20 cellular contexts compared by ENCODE assay signal in the genomic region with DNA sequence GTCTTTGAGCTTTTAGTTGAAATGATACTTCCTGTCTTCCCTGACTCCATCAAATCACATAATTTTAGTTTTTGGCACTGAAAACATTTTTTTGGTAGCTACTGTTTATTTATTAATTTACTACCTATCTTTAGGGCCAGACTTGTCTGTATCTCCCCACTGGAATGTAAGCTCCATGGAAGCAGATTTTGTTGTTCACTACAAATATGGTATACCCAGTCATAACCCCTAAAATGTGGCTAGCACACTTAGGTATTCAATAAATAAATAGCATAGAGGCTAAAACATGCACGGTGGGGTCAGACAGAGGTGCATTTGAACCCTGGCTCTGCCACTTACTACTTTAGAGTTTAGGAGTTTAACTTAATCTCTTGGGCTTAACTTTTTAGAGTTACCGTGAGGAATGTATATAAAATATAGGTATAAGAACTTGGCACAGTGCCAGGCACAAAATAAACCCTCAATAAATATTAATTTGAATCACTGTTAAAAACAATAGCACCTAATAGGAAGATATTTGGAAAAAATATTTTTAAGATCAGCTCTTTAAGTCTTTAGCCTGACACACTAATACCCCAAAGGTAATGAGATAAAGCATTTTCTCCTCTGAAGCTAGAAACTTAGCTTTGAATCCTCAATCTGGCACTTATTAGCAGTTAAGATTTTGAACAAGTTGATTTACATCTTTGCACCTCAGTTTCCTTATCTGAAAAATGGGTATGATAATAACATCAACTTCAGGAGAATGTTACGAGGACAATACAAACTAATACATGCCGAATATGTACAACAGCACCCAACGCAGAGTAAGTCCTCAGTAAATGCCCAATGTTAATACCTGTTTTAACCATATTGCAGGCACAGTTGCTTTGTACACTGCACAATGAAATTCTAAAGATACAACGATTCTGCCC. TPM values are rescaled to one million over a fixed set of nuclear protein-coding genes. Genes with fewer than 3 reads are reported as not detected.
DNase-seq lines count a peak whose midpoint lies in the region; ATAC-seq, FAIRE-seq and TF ChIP-seq lines count a peak whose summit lies in the region.
"Had no signal": no experiment of that assay in that cellular context is flagged by ENCODE, and none has a peak within 500 bp of the region (broad histone marks: within the 10 kb centered on the region; RNA-seq: fewer than 3 reads in every experiment).

No MANE protein-coding gene starts in this region.

- no peaks in the 10 kb centered on the region for H3K9me2 ChIP-seq in SK-N-SH

- H2AFZ ChIP-seq in SK-N-SH (ENCODE audit: low read depth) (no peak overlapping the region), IMR-90 (replicated peaks; ENCODE audit: low read length, poor library complexity) (no peak overlapping the region), GM12878 (ENCODE audit: control insufficient read depth, low read depth, low read length) (no peak overlapping the region), mesenchymal stem cell (ENCODE audit: low read depth, low read length) (no peak overlapping the region)

- TF ChIP-seq RAD21 in SK-N-SH (IDR thresholded peaks at IDR 0.05; ENCODE audit: low read length) = no peak
- no peak for TF ChIP-seq RAD21 in IMR-90 (IDR thresholded peaks at IDR 0.05; ENCODE audit: low read length)
- no peak for TF ChIP-seq RAD21 in GM12878 (IDR thresholded peaks at IDR 0.05; ENCODE audit: insufficient read depth, low read depth, low read length)

- H3K4ac ChIP-seq in IMR-90 (ENCODE audit: low read depth, low read length) = peak overlapping the region; percentile 4; the same call in 1 of the 2 replicates
- no peak overlapping the region for H3K4ac ChIP-seq in mesenchymal stem cell (ENCODE audit: low read depth in 1 of 2, low read length in 2 of 2)

- TF ChIP-seq CTCF in SK-N-SH (IDR thresholded peaks at IDR 0.05) (no peak), IMR-90 (conservative IDR thresholded peaks at IDR 0.05; ENCODE audit: low read depth, low read length) (no peak), GM12878 (IDR thresholded peaks at IDR 0.05 in 2 of 3, conservative IDR thresholded peaks at IDR 0.05 in 1 of 3; ENCODE audit: control insufficient read depth in 2 of 3, extremely low read depth in 1 of 3, insufficient read depth in 1 of 3, low read depth in 3 of 3, low read length in 3 of 3) (no peak), tibial artery (IDR thresholded peaks at IDR 0.05) (no peak)

- H2BK120ac ChIP-seq in IMR-90 (ENCODE audit: low read depth, low read length) (peak overlapping the region; percentile 30), mesenchymal stem cell (ENCODE audit: low read depth, low read length) (no peak overlapping the region)

- H4K91ac ChIP-seq in IMR-90 (ENCODE audit: insufficient read depth, low read depth, low read length) (peak overlapping the region; percentile 5; the same call in 1 of the 2 replicates), mesenchymal stem cell (ENCODE audit: low read length) (no peak overlapping the region)

- peak overlapping the region; percentile 80; the same call in 1 of the 2 replicates for H4K5ac ChIP-seq in IMR-90 (ENCODE audit: low read depth, low read length)

- peak overlapping the region; percentile 50 to 54; a peak in 3 of 4 replicates for H3K27ac ChIP-seq in SK-N-SH (ENCODE audit: low read depth in 2 of 2, low read length in 1 of 2)
- peak overlapping the region; percentile 7; the same call in 1 of the 2 replicates for H3K27ac ChIP-seq in IMR-90 (ENCODE audit: insufficient read depth, low read length)
- no peak overlapping the region for H3K27ac ChIP-seq in GM12878 (ENCODE audit: control insufficient read depth, insufficient read depth)
- H3K27ac ChIP-seq in mesenchymal stem cell (ENCODE audit: low read length, poor library complexity, severe bottlenecking) = peak overlapping the region; percentile 84
- H3K27ac ChIP-seq in tibial artery = no peak overlapping the region
- H3K27ac ChIP-seq: C4-2B, HL-60 had no signal

- TF ChIP-seq EP300 in SK-N-SH (IDR thresholded peaks at IDR 0.05; ENCODE audit: borderline replicate concordance in 1 of 2, low read depth in 1 of 2, low read length in 1 of 2) (no peak), GM12878 (IDR thresholded peaks at IDR 0.05; ENCODE audit: borderline replicate concordance in 1 of 2, control insufficient read depth in 1 of 2, low read depth in 2 of 2, low read length in 2 of 2) (no peak)

- no peak for DNase-seq in SK-N-SH
- peak; percentile 20 for DNase-seq in IMR-90
- DNase-seq in GM12878 (ENCODE audit: low read depth, low spot score) = no peak
- no peak for DNase-seq in mesenchymal stem cell
- no peak for DNase-seq in tibial artery
- DNase-seq in middle frontal gyrus (ENCODE audit: extremely low spot score, low spot score) = no peak
- DNase-seq: 8988T; CD8-positive, alpha-beta memory T cell; GF-D8; H7; NCI-H1694; NCI-H2081; NCI-H2171 treated with DMSO at 0.1 percent for 48 hours; NCI-H524 treated with DMSO at 0.1 percent for 48 hours; OCI-M1; RPMI8226 had no signal

- H2AK5ac ChIP-seq in IMR-90 (ENCODE audit: low read depth, low read length) (no peak overlapping the region), mesenchymal stem cell (ENCODE audit: low read length, severe bottlenecking) (peak overlapping the region; percentile 3)

- no peak for FAIRE-seq in GM12878 (lab: Jason Lieb, UNC)

- H2BK5ac ChIP-seq in IMR-90 (ENCODE audit: low read depth, low read length, poor library complexity, severe bottlenecking) (peak overlapping the region; percentile 46), mesenchymal stem cell (ENCODE audit: low read depth, low read length, poor library complexity, severe bottlenecking) (no peak overlapping the region)

- H3K9ac ChIP-seq in SK-N-SH (no peak overlapping the region), IMR-90 (ENCODE audit: low read depth, low read length) (no peak overlapping the region), GM12878 (ENCODE audit: control insufficient read depth, insufficient read depth, low read length) (no peak overlapping the region), mesenchymal stem cell (ENCODE audit: low read length) (no peak overlapping the region)

- H2AK9ac ChIP-seq in IMR-90 (replicated peaks; ENCODE audit: low read depth, low read length, poor library complexity) = no peak overlapping the region

- dilution Hi-C loops in IMR-90 (cut with HindIII; ENCODE audit: low sequenced_read_pairs, unreplicated experiment) = no loop called here

- POLR2A ChIA-PET in SK-N-SH (lab: Yijun Ruan, JAX) = no interaction called here
- POLR2A ChIA-PET in IMR-90 (lab: Charles Lee; ENCODE audit: unreplicated experiment) = no interaction called here
- POLR2A ChIA-PET in GM12878 (lab: Charles Lee) = no interaction called here

- H3K23ac ChIP-seq in IMR-90 (ENCODE audit: low read depth, low read length) (no peak overlapping the region), mesenchymal stem cell (ENCODE audit: low read length in 2 of 2) (no peak overlapping the region)

- H4K8ac ChIP-seq in IMR-90 (ENCODE audit: low read depth in 2 of 2, low read length in 2 of 2) (peak overlapping the region in 1 of 2 experiments; percentile 39; a peak in 2 of 4 replicates), mesenchymal stem cell (ENCODE audit: low read length) (no peak overlapping the region)

- H3K36me3 ChIP-seq in SK-N-SH (replicated peaks in 1 of 2; ENCODE audit: control insufficient read depth in 1 of 2, insufficient read depth in 2 of 2, low read length in 1 of 2) (peaks cover 15 to 29% of the 10 kb centered on the region in 2 experiments), IMR-90 (ENCODE audit: control insufficient read depth, insufficient read depth, low read length) (peaks cover 22% of the 10 kb centered on the region), GM12878 (ENCODE audit: control insufficient read depth in 2 of 2, insufficient read depth in 2 of 2, low read length in 1 of 2) (peaks cover 0 to 14% of the 10 kb centered on the region in 2 experiments; a peak in 3 of 4 replicates), mesenchymal stem cell (ENCODE audit: control insufficient read depth in 1 of 2, insufficient read depth in 2 of 2, low read depth in 1 of 2, low read length in 2 of 2) (peaks cover 18 to 72% of the 10 kb centered on the region in 2 experiments), tibial artery (peaks cover 28 to 38% (median 38%) of the 10 kb centered on the region in 3 donors)

- H3K9me3 ChIP-seq in SK-N-SH (no peaks in the 10 kb centered on the region), IMR-90 (ENCODE audit: control insufficient read depth, insufficient read depth, low read length) (no peaks in the 10 kb centered on the region), GM12878 (replicated peaks; ENCODE audit: control insufficient read depth, insufficient read depth, low read length) (no peaks in the 10 kb centered on the region), mesenchymal stem cell (ENCODE audit: control insufficient read depth, low read length) (no peaks in the 10 kb centered on the region), tibial artery (no peaks in the 10 kb centered on the region)

- H3K18ac ChIP-seq in IMR-90 (ENCODE audit: low read depth, low read length) (peak overlapping the region; percentile 77; the same call in 1 of the 2 replicates), mesenchymal stem cell (ENCODE audit: low read depth in 1 of 2, low read length in 2 of 2) (no peak overlapping the region)

- H2BK15ac ChIP-seq in IMR-90 (ENCODE audit: low read depth, low read length) (no peak overlapping the region), mesenchymal stem cell (ENCODE audit: low read depth, poor library complexity, severe bottlenecking) (no peak overlapping the region)

- ATAC-seq in SK-N-SH treated with all-trans-retinoic acid at 6 μM for 48 hours (no peak), IMR-90 (ENCODE audit: low read depth) (no peak), GM12878 (no peak), GM19397 (IDR thresholded peaks at IDR 0.05; ENCODE audit: unreplicated experiment) (no peak)

- H3F3A ChIP-seq in SK-N-SH (replicated peaks; ENCODE audit: insufficient read depth) = peaks cover 39% of the 10 kb centered on the region

- H3K27me3 ChIP-seq in SK-N-SH (ENCODE audit: insufficient read depth) (no peaks in the 10 kb centered on the region), IMR-90 (ENCODE audit: control insufficient read depth, insufficient read depth, low read length) (no peaks in the 10 kb centered on the region), GM12878 (replicated peaks in 1 of 2; ENCODE audit: control insufficient read depth in 2 of 2, insufficient read depth in 2 of 2, low read length in 1 of 2) (no peaks in the 10 kb centered on the region), mesenchymal stem cell (ENCODE audit: control insufficient read depth in 1 of 2, insufficient read depth in 1 of 2, low read length in 2 of 2) (no peaks in the 10 kb centered on the region), tibial artery (no peaks in the 10 kb centered on the region)

- intact Hi-C loops in IMR-90 (cut with micrococcal nuclease) = loop anchor here (5.0 kb wide), 1 partner anchor 121 kb away; no protein-coding TSS in a partner anchor
- intact Hi-C loops in GM12878 (cut with micrococcal nuclease; ENCODE audit: unreplicated experiment) = no loop called here
- intact Hi-C loops in tibial artery (cut with DNase I; ENCODE audit: low total_unique reads) = no loop called here

- H3K14ac ChIP-seq in IMR-90 (replicated peaks; ENCODE audit: low read depth, low read length) (0 out of 2 replicates have a peak overlapping the region, but pooled peaks have one; percentile 1), mesenchymal stem cell (ENCODE audit: low read length in 2 of 2) (no peak overlapping the region)

- H3K79me2 ChIP-seq in SK-N-SH (ENCODE audit: insufficient read depth) (no peaks in the 10 kb centered on the region), GM12878 (ENCODE audit: control insufficient read depth, insufficient read depth, low read length) (no peaks in the 10 kb centered on the region)

- H3K79me1 ChIP-seq in IMR-90 (ENCODE audit: low read depth in 1 of 2, low read length in 2 of 2) (peaks cover 0 to 5% of the 10 kb centered on the region in 2 experiments; a peak in 1 of 4 replicates), mesenchymal stem cell (replicated peaks; ENCODE audit: low read length, poor library complexity, severe bottlenecking) (peaks cover 4% of the 10 kb centered on the region)

- H2BK20ac ChIP-seq in IMR-90 (ENCODE audit: low read depth, low read length) = 0 out of 2 replicates have a peak overlapping the region, but pooled peaks have one; percentile 2

- H3K4me2 ChIP-seq in SK-N-SH (no peak overlapping the region), IMR-90 (ENCODE audit: low read depth, low read length) (peak overlapping the region; percentile 22; the same call in 1 of the 2 replicates), GM12878 (ENCODE audit: control insufficient read depth, insufficient read depth) (no peak overlapping the region), mesenchymal stem cell (ENCODE audit: low read length, poor library complexity, severe bottlenecking) (no peak overlapping the region)

- SMC1A ChIA-PET in GM12878 (lab: Charles Lee; ENCODE audit: uncharacterized antibody, unreplicated experiment) = interaction anchor here (1.5 kb wide), 1 partner anchor 9 kb away, joined by 3 read pairs; no protein-coding TSS in a partner anchor

- in situ Hi-C loops in IMR-90 (cut with MboI; ENCODE audit: low sequenced_read_pairs) (no loop called here), GM12878 (cut with MboI) (no loop called here)

- H4K20me1 ChIP-seq in SK-N-SH (ENCODE audit: insufficient read depth) (0 out of 2 replicates have a peak, but pooled peaks cover 4% of the 10 kb centered on the region), IMR-90 (ENCODE audit: insufficient read depth, low read length) (no peaks in the 10 kb centered on the region), GM12878 (ENCODE audit: control insufficient read depth, insufficient read depth) (no peaks in the 10 kb centered on the region)

- RAD21 ChIA-PET in GM12878 (lab: Charles Lee; ENCODE audit: unreplicated experiment) = no interaction called here

- no peak overlapping the region for H3K56ac ChIP-seq in IMR-90 (ENCODE audit: extremely low read depth, insufficient read depth, low read length)

- H3K4me3 ChIP-seq in SK-N-SH (ENCODE audit: low read depth in 2 of 2, low read length in 1 of 2) (no peak overlapping the region), IMR-90 (ENCODE audit: insufficient read depth, low read depth, low read length) (no peak overlapping the region), GM12878 (no peak overlapping the region), mesenchymal stem cell (ENCODE audit: insufficient read depth in 1 of 2, low read depth in 1 of 2, low read length in 2 of 2) (no peak overlapping the region), tibial artery (no peak overlapping the region)

- no TSS peak for BruUV-seq in IMR-90 (replicated peaks; lab: Mats Ljungman, UMichigan)
- no TSS peak for BruUV-seq in GM12878 (replicated peaks; lab: Mats Ljungman, UMichigan)

- H3K9me1 ChIP-seq in IMR-90 (ENCODE audit: insufficient read depth, low read length) = peaks cover 5% of the 10 kb centered on the region; the same call in 1 of the 2 replicates

- H3K4me1 ChIP-seq in SK-N-SH (ENCODE audit: control insufficient read depth in 1 of 2, insufficient read depth in 2 of 2, low read depth in 1 of 2, low read length in 1 of 2) (peaks cover 0 to 9% of the 10 kb centered on the region in 2 experiments; a peak in 1 of 4 replicates), IMR-90 (ENCODE audit: control insufficient read depth, insufficient read depth, low read length) (peaks cover 8% of the 10 kb centered on the region), GM12878 (ENCODE audit: control insufficient read depth, insufficient read depth, low read length) (no peaks in the 10 kb centered on the region), mesenchymal stem cell (ENCODE audit: control insufficient read depth, insufficient read depth, low read depth, low read length) (peaks cover 4% of the 10 kb centered on the region), tibial artery (no peaks in the 10 kb centered on the region)

- CTCF ChIA-PET in SK-N-SH (lab: Yijun Ruan, JAX) (interaction anchor here (1.0 to 1.4 kb wide), 3 partner anchors 9 to 349 kb away, joined by 3 to 4 read pairs (median 3); no protein-coding TSS in a partner anchor), IMR-90 (lab: Yijun Ruan, JAX) (interaction anchor here (0.8 to 1.1 kb wide), 2 partner anchors 19 to 348 kb away, joined by 3 to 4 read pairs; no protein-coding TSS in a partner anchor), GM12878 (lab: Yijun Ruan, JAX) (interaction anchor here (1.1 to 1.5 kb wide), 3 partner anchors 17 to 348 kb away, joined by 4 read pairs; no protein-coding TSS in a partner anchor)

- TF ChIP-seq POLR2A in IMR-90 (IDR thresholded peaks at IDR 0.05; ENCODE audit: low read depth, low read length) (no peak), GM12878 (IDR thresholded peaks at IDR 0.05; ENCODE audit: low read depth, low read length) (no peak)

- 88% methylated on average over 6 of the region's 6 CpGs for WGBS in SK-N-SH (ENCODE audit: low lambda C conversion rate)
- no CpG with 5 or more reads among the region's 6 CpGs for WGBS in IMR-90 (ENCODE audit: extremely low coverage in 2 of 2, insufficient read length in 1 of 2), 2 experiments
- WGBS in GM12878 (ENCODE audit: insufficient coverage, insufficient replicate concordance, low lambda C conversion rate, missing lambda C conversion rate) = 87% methylated on average over 6 of the region's 6 CpGs
- WGBS in mesenchymal stem cell = 98% methylated on average over 5 of the region's 6 CpGs

- no peak overlapping the region for H2BK12ac ChIP-seq in mesenchymal stem cell (ENCODE audit: low read length in 2 of 2)

RNA-seq across cellular contexts. Expression of a gene that starts 59.6 kb away (rescaled TPM):
- polyA plus RNA-seq in SK-N-SH (2012; rRNA removed) = 205 and 236 TPM in 2 replicates
- 214 and 254 TPM in 2 replicates for polyA plus RNA-seq in SK-N-SH (2012; cell fraction: cytosol; rRNA removed)
- 295 and 326 TPM in 2 replicates for polyA plus RNA-seq in SK-N-SH (2012; cell fraction: nucleus; rRNA removed)
- 88.4 and 111 TPM in 2 replicates for total RNA-seq in IMR-90 (2012; rRNA removed)
- 146 and 151 TPM in 2 replicates for polyA plus RNA-seq in IMR-90 (2012; rRNA removed)
- polyA plus RNA-seq in IMR-90 (2012; cell fraction: cytosol; rRNA removed) = 53.0 and 110 TPM in 2 replicates
- 75.3 and 282 TPM in 2 replicates for polyA plus RNA-seq in IMR-90 (2012; cell fraction: nucleus; rRNA removed; ENCODE audit: low replicate concordance)
- 311 and 327 TPM in 2 replicates for total RNA-seq in GM12878 (2013; cell fraction: nucleolus; rRNA removed)
- total RNA-seq in GM12878 (2014; rRNA removed) = 133 TPM in 2 replicates
- total RNA-seq in GM12878 (2014; rRNA removed; fragmentation: Illumina TruSeq; extraction: Trizol) = 134 and 146 TPM in 2 replicates
- total RNA-seq in GM12878 (2021) = 138 and 149 TPM in 2 replicates
- polyA plus RNA-seq in GM12878 (2011; ENCODE audit: low read depth) = 55.4 TPM
- polyA plus RNA-seq in GM12878 (2011; rRNA removed) = 186 and 230 TPM in 2 replicates
- 105 and 129 TPM in 2 replicates for polyA plus RNA-seq in GM12878 (2011; cell fraction: cytosol; rRNA removed)
- polyA plus RNA-seq in GM12878 (2011; cell fraction: nucleus; rRNA removed) = 209 and 248 TPM in 2 replicates
- polyA plus RNA-seq in GM12878 (2012) = 79.9 and 93.8 TPM in 2 replicates
- 174 and 182 TPM in 2 replicates for polyA plus RNA-seq in GM12878 (2014; fragmentation: Illumina TruSeq; extraction: Trizol)
- 10 to 100 TPM; 32.6 to 88.9 TPM for polyA plus RNA-seq in GM12878 (2014; fragmentation: Nextera tagmentation; extraction: Ambion mirVana)
- 168 and 188 TPM in 2 replicates for polyA plus RNA-seq in GM12878 (2014; rRNA removed)
- 100 to 1,000 TPM; 109 to 117 TPM for polyA plus RNA-seq in GM12878 (2016; fragmentation: Nextera tagmentation; extraction: Ambion mirVana)
- 64.8 and 95.8 TPM in 2 replicates for polyA minus RNA-seq in GM12878 (2011; rRNA and poly(A)+ RNA removed)
- 47.7 and 55.1 TPM in 2 replicates for polyA minus RNA-seq in GM12878 (2011; cell fraction: cytosol; rRNA and poly(A)+ RNA removed)
- 88.4 and 136 TPM in 2 replicates for polyA minus RNA-seq in GM12878 (2011; cell fraction: nucleus; rRNA and poly(A)+ RNA removed)
- polyA plus RNA-seq in mesenchymal stem cell (2013, experiment 1 of 2) = 128 TPM
- polyA plus RNA-seq in mesenchymal stem cell (2013, experiment 2 of 2) = 128 TPM

Comparison
In these comparisons a context has a peak if more than half of its experiments do, and no peak if none do; other contexts are left out.
1. H3K27ac ChIP-seq: peak in SK-N-SH (2 of 2), IMR-90 (single experiment) and mesenchymal stem cell (single experiment); none in GM12878 (single experiment) and tibial artery (0 of 2).